8 cellular contexts compared by ENCODE assay signal in genomic region chr10:46635364-46635959, GRCh38. TPM values are rescaled to one million over a fixed set of nuclear protein-coding genes. Genes with fewer than 3 reads are reported as not detected.
DNase-seq lines count a peak whose midpoint lies in the region; ATAC-seq and TF ChIP-seq lines count a peak whose summit lies in the region.
"Not testable (repeated sequence)": the region's sequence is repeated elsewhere in the genome, so short reads cannot be mapped to it uniquely, and the experiment has no call there.

No MANE protein-coding gene starts in this region.

- not testable (repeated sequence) for TF ChIP-seq POLR2A in body of pancreas (IDR thresholded peaks at IDR 0.05); uterus (IDR thresholded peaks at IDR 0.05)

- not testable (repeated sequence) for TF ChIP-seq CTCF in HFFc6 (IDR thresholded peaks at IDR 0.05); VCaP (conservative IDR thresholded peaks at IDR 0.05); body of pancreas (IDR thresholded peaks at IDR 0.05); heart right ventricle (IDR thresholded peaks at IDR 0.05); uterus (IDR thresholded peaks at IDR 0.05)

- not testable (repeated sequence) for H3K27ac Mint-ChIP-seq in HFFc6

- H3K4me1 ChIP-seq in body of pancreas; heart right ventricle; neuron (ENCODE audit: insufficient read depth, low read length); uterus: not testable (repeated sequence)

- H3K4me3 ChIP-seq in body of pancreas = not testable (repeated sequence)
- H3K4me3 ChIP-seq in heart right ventricle (peak overlapping the region in 9 of 10 donors; percentile 28 to 54 (median 48)), neuron (ENCODE audit: low read length) (peak overlapping the region; percentile 34), uterus (peak overlapping the region in 1 of 2 donors; percentile 40)

- ATAC-seq in GM19035 (IDR thresholded peaks at IDR 0.05; ENCODE audit: unreplicated experiment) (peak; percentile 89), HG03442 (IDR thresholded peaks at IDR 0.05; ENCODE audit: unreplicated experiment) (peak; percentile 74), body of pancreas (peak; percentile 90), heart right ventricle (peak; percentile 92 to 98 (median 96))

- H3K9me3 Mint-ChIP-seq in HFFc6 = not testable (repeated sequence)

- not testable (repeated sequence) for H2AFZ ChIP-seq in neuron (ENCODE audit: low read depth, low read length)

- H3K4me3 Mint-ChIP-seq in HFFc6 = peak overlapping the region; percentile 79

- not testable (repeated sequence) for H3K36me3 Mint-ChIP-seq in HFFc6 (ENCODE audit: low read depth)

- 0% methylated on average over 3 to 7 of the region's 63 CpGs for WGBS in body of pancreas, 2 donors
- whole genome bisulfite sequencing in heart right ventricle, 2 donors = 0% methylated on average over 7 of the region's 63 CpGs

- not testable (repeated sequence) for H3K4me1 Mint-ChIP-seq in HFFc6 (ENCODE audit: low read depth)

- H3K27ac ChIP-seq in VCaP (peak overlapping the region; percentile 47; the same call in 1 of the 2 replicates), body of pancreas (peak overlapping the region in 3 of 4 donors; percentile 55 to 75 (median 66)), heart right ventricle (peak overlapping the region in 6 of 10 donors; percentile 22 to 68 (median 52)), uterus (peak overlapping the region; percentile 49 to 71)

- H3K27me3 Mint-ChIP-seq in HFFc6 (ENCODE audit: insufficient read depth) = not testable (repeated sequence)

- not testable (repeated sequence) for H3K9me3 ChIP-seq in body of pancreas; heart right ventricle; neuron (ENCODE audit: low read length); uterus

- not testable (repeated sequence) for DNase-seq in HFFc6, body of pancreas, heart right ventricle, uterus

- not testable (repeated sequence) for H3K36me3 ChIP-seq in body of pancreas (replicated peaks in 1 of 2; ENCODE audit: insufficient read depth in 1 of 2, low read depth in 2 of 2); heart right ventricle; neuron (ENCODE audit: insufficient read depth, low read length); uterus

- intact Hi-C loops in body of pancreas (cut with DNase I); heart right ventricle (cut with DNase I); uterus (cut with DNase I; ENCODE audit: low total_unique reads): not testable (repeated sequence)

- not testable (repeated sequence) for H3K27me3 ChIP-seq in body of pancreas; heart right ventricle; neuron (ENCODE audit: insufficient read depth, low read length); uterus

RNA-seq across cellular contexts. Expression of gene SYT15, which starts 56.5 kb away (rescaled TPM):
- 1 to 10 TPM in 4 of 6 experiments, under 1 TPM in 2; 0.31 to 3.7 (median 2.9) TPM for total RNA-seq in HFFc6 (2021; fragmentation: NEBNext Ultra II Directional; extraction: Animal tissue kit (Norgen Biotek cat#: 25700))
- 1 to 10 TPM; 3.4 to 6.3 TPM for total RNA-seq in body of pancreas
- total RNA-seq in heart right ventricle = 1 to 10 TPM; 1.3 to 4.1 (median 2.9) TPM
- polyA plus RNA-seq in heart right ventricle = 1 to 10 TPM in 1 of 2 donors, under 1 TPM in 1; 0.87 to 3.7 TPM
- total RNA-seq in uterus = 10 to 100 TPM in 2 of 4 donors, 1 to 10 TPM in 2; 3.0 to 22.8 (median 14.0) TPM
